12 cellular contexts compared by ENCODE assay signal in genomic region chr12:57763881-57764661, GRCh38. TPM values are rescaled to one million over a fixed set of nuclear protein-coding genes. Genes with fewer than 3 reads are reported as not detected.
DNase-seq lines count a peak whose midpoint lies in the region; ATAC-seq and TF ChIP-seq lines count a peak whose summit lies in the region.
"Had no signal": no experiment of that assay in that cellular context is flagged by ENCODE, and none has a peak within 500 bp of the region (broad histone marks: within the 10 kb centered on the region; RNA-seq: fewer than 3 reads in every experiment).

No MANE protein-coding gene starts in this region.

- no peaks in the 10 kb centered on the region for H3K9me3 ChIP-seq in CD4-positive, alpha-beta memory T cell (ENCODE audit: control insufficient read depth in 1 of 2, low read length in 2 of 2)
- H3K9me3 ChIP-seq in HUES64 (ENCODE audit: insufficient read depth, low read depth, low read length) (no peaks in the 10 kb centered on the region), mucosa of stomach (ENCODE audit: control insufficient read depth, low read length) (no peaks in the 10 kb centered on the region), Peyer's patch (no peaks in the 10 kb centered on the region)

- CTCF ChIA-PET in CD4-positive, alpha-beta memory T cell (lab: Charles Lee; ENCODE audit: partially characterized antibody), result interaction anchor here (0.9 to 3.6 kb wide), 9 partner anchors 8 to 142 kb away, joined by 3 to 20 read pairs (median 5); partner anchors contain the start of gene TSFM

- 78% methylated on average over 6 of the region's 6 CpGs for WGBS in HUES64

- intact Hi-C loops in CD4-positive, alpha-beta memory T cell (cut with micrococcal nuclease), result loop anchor here (2.0 kb wide), 1 partner anchor 141 kb away; no protein-coding TSS in a partner anchor

- peaks cover 11 to 19% of the 10 kb centered on the region in 2 donors for H3K36me3 Mint-ChIP-seq in CD4-positive, alpha-beta memory T cell
- peaks cover 43% of the 10 kb centered on the region for H3K36me3 Mint-ChIP-seq in activated naive CD8-positive, alpha-beta T cell treated with anti-CD3 and anti-CD28 coated beads, Interleukin-2, amount 50 U/mL, for 24 hours (ENCODE audit: low read depth)

- peak overlapping the region; percentile 85 to 94 (median 88) for H3K4me3 Mint-ChIP-seq in CD4-positive, alpha-beta memory T cell
- H3K4me3 Mint-ChIP-seq in activated naive CD8-positive, alpha-beta T cell treated with anti-CD3 and anti-CD28 coated beads, Interleukin-2, amount 50 U/mL, for 24 hours, result peak overlapping the region; percentile 87

- POLR2A ChIA-PET in CD4-positive, alpha-beta memory T cell (lab: Charles Lee; ENCODE audit: partially characterized antibody), result interaction anchor here (1.3 to 4.3 kb wide), 3 partner anchors 8 to 19 kb away, joined by 5 to 45 read pairs (median 26); partner anchors contain the start of genes TSFM and TSPAN31

- H3K4me1 Mint-ChIP-seq in CD4-positive, alpha-beta memory T cell, result peaks cover 17 to 52% (median 30%) of the 10 kb centered on the region in 4 donors
- H3K4me1 Mint-ChIP-seq in activated naive CD8-positive, alpha-beta T cell treated with anti-CD3 and anti-CD28 coated beads, Interleukin-2, amount 50 U/mL, for 24 hours, result peaks cover 46% of the 10 kb centered on the region

- no peak for ATAC-seq in activated naive CD8-positive, alpha-beta T cell treated with anti-CD3 and anti-CD28 coated beads, Interleukin-2, amount 50 U/mL, for 24 hours

- TF ChIP-seq CTCF in Peyer's patch (IDR thresholded peaks at IDR 0.05), result no peak

- H3K27me3 ChIP-seq in CD4-positive, alpha-beta memory T cell (ENCODE audit: insufficient read depth, low read length), result peaks cover 19% of the 10 kb centered on the region
- H3K27me3 ChIP-seq in HUES64 (ENCODE audit: insufficient read depth, low read length), result peaks cover 59% of the 10 kb centered on the region
- H3K27me3 ChIP-seq in mucosa of stomach (ENCODE audit: control insufficient read depth, insufficient read depth, low read length), result peaks cover 40% of the 10 kb centered on the region
- peaks cover 0 to 13% of the 10 kb centered on the region in 2 donors for H3K27me3 ChIP-seq in Peyer's patch
- H3K27me3 ChIP-seq: foreskin keratinocyte had no signal

- no peak for TF ChIP-seq POLR2A in Peyer's patch (IDR thresholded peaks at IDR 0.05)

- H3K9ac ChIP-seq in HUES64 (ENCODE audit: low read depth, low read length) (no peak overlapping the region), mucosa of stomach (ENCODE audit: low read length) (no peak overlapping the region)

- DNase-seq in CD4-positive, alpha-beta memory T cell, result no peak
- DNase-seq in activated naive CD8-positive, alpha-beta T cell treated with anti-CD3 and anti-CD28 coated beads, Interleukin-2, amount 50 U/mL, for 24 hours, result no peak
- no peak for DNase-seq in Peyer's patch
- DNase-seq in NCI-H2196 (lab: John Stamatoyannopoulos, UW; ENCODE audit: unreplicated experiment), result no peak
- DNase-seq in NCI-H1092 (lab: John Stamatoyannopoulos, UW), result no peak
- DNase-seq in cortex of kidney (lab: John Stamatoyannopoulos, UW), result no peak
- DNase-seq: foreskin keratinocyte, KBM-7 had no signal

- peak overlapping the region in 3 of 7 donors; percentile 27 to 74 (median 73) for H3K27ac Mint-ChIP-seq in CD4-positive, alpha-beta memory T cell
- peak overlapping the region; percentile 85 for H3K27ac Mint-ChIP-seq in activated naive CD8-positive, alpha-beta T cell treated with anti-CD3 and anti-CD28 coated beads, Interleukin-2, amount 50 U/mL, for 24 hours

- H3K4me3 ChIP-seq in CD4-positive, alpha-beta memory T cell (ENCODE audit: low read length in 2 of 2), result peak overlapping the region in 1 of 2 donors; percentile 60
- H3K4me3 ChIP-seq in HUES64 (ENCODE audit: low read length) (peak overlapping the region; percentile 56), mucosa of stomach (ENCODE audit: low read length) (peak overlapping the region; percentile 64), Peyer's patch (peak overlapping the region in 2 of 4 donors; percentile 51 to 54)
- H3K4me3 ChIP-seq: PC-9 had no signal

- peaks cover 6 to 13% of the 10 kb centered on the region in 2 donors for H3K27me3 Mint-ChIP-seq in CD4-positive, alpha-beta memory T cell
- H3K27me3 Mint-ChIP-seq in activated naive CD8-positive, alpha-beta T cell treated with anti-CD3 and anti-CD28 coated beads, Interleukin-2, amount 50 U/mL, for 24 hours, result peaks cover 7% of the 10 kb centered on the region

- H3K27ac ChIP-seq in CD4-positive, alpha-beta memory T cell (ENCODE audit: low read depth, low read length), result no peak overlapping the region
- H3K27ac ChIP-seq in HUES64 (ENCODE audit: low read depth, low read length) (no peak overlapping the region), Peyer's patch (no peak overlapping the region)
- H3K27ac ChIP-seq: foreskin keratinocyte, PC-9 had no signal

- peaks cover 1% of the 10 kb centered on the region for H3K36me3 ChIP-seq in CD4-positive, alpha-beta memory T cell (ENCODE audit: insufficient read depth, low read length)
- H3K36me3 ChIP-seq in HUES64 (ENCODE audit: insufficient read depth, low read length), result peaks cover 14% of the 10 kb centered on the region
- no peaks in the 10 kb centered on the region for H3K36me3 ChIP-seq in mucosa of stomach (ENCODE audit: control insufficient read depth, insufficient read depth, low read length)
- peaks cover 0 to under 1% (median 0%) of the 10 kb centered on the region in 3 donors for H3K36me3 ChIP-seq in Peyer's patch

- H3K4me1 ChIP-seq in CD4-positive, alpha-beta memory T cell (ENCODE audit: insufficient read depth, low read length), result peaks cover 40% of the 10 kb centered on the region
- H3K4me1 ChIP-seq in HUES64 (ENCODE audit: insufficient read depth, low read length) (peaks cover 9% of the 10 kb centered on the region), mucosa of stomach (ENCODE audit: control insufficient read depth, insufficient read depth, low read length) (peaks cover 28% of the 10 kb centered on the region), Peyer's patch (peaks cover 0 to 28% (median 22%) of the 10 kb centered on the region in 4 donors)

- H3K9me3 Mint-ChIP-seq in CD4-positive, alpha-beta memory T cell, result no peaks in the 10 kb centered on the region
- no peaks in the 10 kb centered on the region for H3K9me3 Mint-ChIP-seq in activated naive CD8-positive, alpha-beta T cell treated with anti-CD3 and anti-CD28 coated beads, Interleukin-2, amount 50 U/mL, for 24 hours
- H3K9me3 Mint-ChIP-seq: dendritic cell treated with granulocyte-macrophage colony-stimulating factor and Interleukin-4, amounts not matched to agents 40 ng/mL and 50 ng/mL, for 4 days had no signal

RNA-seq across cellular contexts. Expression of gene CYP27B1, which starts 2.8 kb away (rescaled TPM):
- 1 to 10 TPM in 1 of 2 experiments, under 1 TPM in 1; 0.64 to 1.4 TPM for total RNA-seq in CD4-positive, alpha-beta memory T cell
- under 1 TPM; 0.55 to 0.93 TPM for polyA plus RNA-seq in CD4-positive, alpha-beta memory T cell
- 0.95 TPM for polyA plus RNA-seq in HUES64 (2013, experiment 1 of 2)
- polyA plus RNA-seq in HUES64 (2013, experiment 2 of 2), result 1.2 TPM
- 1 to 10 TPM in 1 of 4 donors, not detected in 3; 1.7 TPM for total RNA-seq in Peyer's patch

RNA-seq across cellular contexts. Expression of gene METTL1, which starts 7.8 kb away (rescaled TPM):
- 10 to 100 TPM in 1 of 2 experiments, 1 to 10 TPM in 1; 9.9 to 10.9 TPM for total RNA-seq in CD4-positive, alpha-beta memory T cell
- 10 to 100 TPM; 16.3 to 19.1 TPM for polyA plus RNA-seq in CD4-positive, alpha-beta memory T cell
- polyA plus RNA-seq in HUES64 (2013, experiment 1 of 2), result 42.8 TPM
- polyA plus RNA-seq in HUES64 (2013, experiment 2 of 2), result 36.9 TPM
- 10 to 100 TPM in 1 of 4 donors, 1 to 10 TPM in 3; 1.2 to 26.4 (median 8.0) TPM for total RNA-seq in Peyer's patch

RNA-seq across cellular contexts. Expression of gene EEF1AKMT3, which starts 8.3 kb away (rescaled TPM):
- total RNA-seq in CD4-positive, alpha-beta memory T cell, result 1 to 10 TPM; 3.1 to 4.9 TPM
- 10 to 100 TPM in 1 of 2 donors, 1 to 10 TPM in 1; 5.3 to 12.4 TPM for polyA plus RNA-seq in CD4-positive, alpha-beta memory T cell
- polyA plus RNA-seq in HUES64 (2013, experiment 1 of 2), result 1.4 TPM
- 3.7 TPM for polyA plus RNA-seq in HUES64 (2013, experiment 2 of 2)
- total RNA-seq in Peyer's patch, result 1 to 10 TPM; 1.4 to 7.4 (median 2.7) TPM

RNA-seq across cellular contexts. Expression of gene MARCHF9, which starts 9.2 kb away (rescaled TPM):
- 10 to 100 TPM; 58.0 to 62.8 TPM for total RNA-seq in CD4-positive, alpha-beta memory T cell
- polyA plus RNA-seq in CD4-positive, alpha-beta memory T cell, result 1 to 10 TPM; 3.7 to 8.9 TPM
- polyA plus RNA-seq in HUES64 (2013, experiment 1 of 2), result 3.7 TPM
- polyA plus RNA-seq in HUES64 (2013, experiment 2 of 2), result 4.6 TPM
- 10 to 100 TPM in 2 of 4 donors, 1 to 10 TPM in 2; 7.4 to 17.2 (median 10.6) TPM for total RNA-seq in Peyer's patch

RNA-seq across cellular contexts. Expression of gene CDK4, which starts 12.0 kb away (rescaled TPM):
- 10 to 100 TPM; 44.4 to 48.3 TPM for total RNA-seq in CD4-positive, alpha-beta memory T cell
- 10 to 100 TPM; 85.0 to 99.7 TPM for polyA plus RNA-seq in CD4-positive, alpha-beta memory T cell
- polyA plus RNA-seq in HUES64 (2013, experiment 1 of 2), result 171 TPM
- 146 TPM for polyA plus RNA-seq in HUES64 (2013, experiment 2 of 2)
- 10 to 100 TPM; 14.7 to 97.4 (median 28.8) TPM for total RNA-seq in Peyer's patch
